8 cellular contexts compared by ENCODE assay signal in the genomic region with DNA sequence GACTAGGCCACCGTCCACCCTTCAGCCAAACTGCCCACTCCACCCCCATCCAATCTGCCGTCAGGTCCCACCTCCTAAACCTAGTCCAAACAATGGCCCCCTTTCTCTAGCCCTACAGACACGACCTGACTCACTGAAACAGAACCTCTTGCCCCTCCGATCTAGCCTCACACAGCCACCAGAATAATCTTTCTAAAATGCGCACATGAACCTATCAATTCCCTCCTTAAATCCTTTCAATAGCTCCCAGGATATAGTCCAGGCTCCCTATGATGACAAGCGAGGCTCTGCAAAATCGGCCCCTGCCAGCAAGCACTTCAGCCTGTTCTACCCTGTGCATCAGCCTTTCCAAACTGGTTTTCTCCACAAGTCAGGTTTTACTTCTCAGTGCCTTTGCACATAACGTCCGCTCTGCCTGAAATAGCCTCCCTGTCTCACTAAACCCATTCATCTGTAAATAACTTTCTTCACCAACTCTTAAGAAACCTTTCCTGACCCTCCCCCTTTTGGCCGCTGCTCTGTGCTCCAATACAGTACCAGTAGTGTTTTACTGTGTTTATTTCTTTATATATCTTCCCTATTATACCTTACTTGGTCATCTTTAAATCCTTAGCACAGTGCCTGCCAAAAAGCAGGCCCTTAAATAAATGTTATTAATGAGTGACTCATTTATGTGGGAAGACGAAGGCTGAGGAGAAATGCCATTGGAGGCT. TPM values are rescaled to one million over a fixed set of nuclear protein-coding genes. Genes with fewer than 3 reads are reported as not detected.
A peak's percentile ranks its signal among the peaks of the same experiment; 100 is the strongest.
DNase-seq lines count a peak whose midpoint lies in the region; ATAC-seq and TF ChIP-seq lines count a peak whose summit lies in the region.

No MANE protein-coding gene starts in this region.

- H3K9me3 ChIP-seq in body of pancreas (no peaks in the 10 kb centered on the region), thyroid gland (no peaks in the 10 kb centered on the region)

- H3K36me3 ChIP-seq in body of pancreas (replicated peaks in 1 of 2; ENCODE audit: insufficient read depth in 1 of 2, low read depth in 2 of 2) (no peaks in the 10 kb centered on the region), thyroid gland (no peaks in the 10 kb centered on the region)

- ATAC-seq in activated T-cell treated with anti-CD3 and anti-CD28 coated beads, Interleukin-2, amount 50 U/mL, for 72 hours (replicated peaks in 1 of 2), result no peak
- ATAC-seq in body of pancreas (no peak), HG03457 (IDR thresholded peaks at IDR 0.05; ENCODE audit: unreplicated experiment) (no peak), GM18519 (IDR thresholded peaks at IDR 0.05; ENCODE audit: low FRiP score, unreplicated experiment) (no peak)

- H3K36me3 Mint-ChIP-seq in activated T-cell treated with anti-CD3 and anti-CD28 coated beads, Interleukin-2, amount 50 U/mL, for 72 hours (ENCODE audit: insufficient read depth in 2 of 2), result no peaks in the 10 kb centered on the region

- DNase-seq in activated T-cell treated with anti-CD3 and anti-CD28 coated beads, Interleukin-2, amount 50 U/mL, for 72 hours, result no peak
- no peak for DNase-seq in activated T-cell treated with anti-CD3 and anti-CD28 coated beads, Interleukin-2, amount 50 U/mL, for 48 hours
- no peak for DNase-seq in body of pancreas
- peak; percentile 43 for DNase-seq in kidney tubule cell (ENCODE audit: low spot score)
- peak; percentile 78 to 84 for DNase-seq in thyroid gland
- no peak for DNase-seq in NCI-H345 (lab: John Stamatoyannopoulos, UW)

- no peak for TF ChIP-seq POLR2A in body of pancreas (IDR thresholded peaks at IDR 0.05)
- TF ChIP-seq POLR2A in thyroid gland (IDR thresholded peaks at IDR 0.05), result peak in 1 of 2 donors; percentile 7

- WGBS in body of pancreas, 2 donors, result 31 to 36% methylated on average over 11 of the region's 11 CpGs
- 35 to 37% methylated on average over 11 of the region's 11 CpGs for WGBS in thyroid gland, 2 donors

- TF ChIP-seq CTCF in body of pancreas (IDR thresholded peaks at IDR 0.05) (no peak), thyroid gland (IDR thresholded peaks at IDR 0.05) (no peak)

- H3K9me3 Mint-ChIP-seq in activated T-cell treated with anti-CD3 and anti-CD28 coated beads, Interleukin-2, amount 50 U/mL, for 72 hours, result no peaks in the 10 kb centered on the region

- H3K4me1 ChIP-seq in body of pancreas (peaks cover 18% of the 10 kb centered on the region), thyroid gland (peaks cover 16 to 21% of the 10 kb centered on the region in 2 donors)

- peak overlapping the region; percentile 1 to 76 for H3K4me3 Mint-ChIP-seq in activated T-cell treated with anti-CD3 and anti-CD28 coated beads, Interleukin-2, amount 50 U/mL, for 72 hours

- H3K27me3 Mint-ChIP-seq in activated T-cell treated with anti-CD3 and anti-CD28 coated beads, Interleukin-2, amount 50 U/mL, for 72 hours (ENCODE audit: low read depth), result no peaks in the 10 kb centered on the region

- H3K27ac Mint-ChIP-seq in activated T-cell treated with anti-CD3 and anti-CD28 coated beads, Interleukin-2, amount 50 U/mL, for 72 hours, result peak overlapping the region; percentile 1

- H3K27me3 ChIP-seq in body of pancreas (no peaks in the 10 kb centered on the region), thyroid gland (no peaks in the 10 kb centered on the region)

- peaks cover 5% of the 10 kb centered on the region for H3K4me1 Mint-ChIP-seq in activated T-cell treated with anti-CD3 and anti-CD28 coated beads, Interleukin-2, amount 50 U/mL, for 72 hours (ENCODE audit: low read depth)

- H3K27ac ChIP-seq in body of pancreas, result peak overlapping the region; percentile 96 to 99 (median 98)
- H3K27ac ChIP-seq in thyroid gland, result peak overlapping the region; percentile 94 to 99 (median 95)

- intact Hi-C loops in body of pancreas (cut with DNase I) (loop anchor here (10.0 kb wide), 1 partner anchor 55 kb away; no protein-coding TSS in a partner anchor), thyroid gland (cut with DNase I) (no loop called here)

- H3K4me3 ChIP-seq in body of pancreas (no peak overlapping the region), thyroid gland (replicated peaks in 1 of 3) (no peak overlapping the region)

RNA-seq across cellular contexts. Expression of gene CDC20, which starts 9.0 kb away (rescaled TPM):
- total RNA-seq in activated T-cell treated with anti-CD3 and anti-CD28 coated beads, Interleukin-2, amount 50 U/mL, for 72 hours, result 100 to 1,000 TPM; 108 to 163 TPM
- 1 to 10 TPM in 1 of 2 donors, not detected in 1; 2.3 TPM for total RNA-seq in body of pancreas
- total RNA-seq in thyroid gland, result 1 to 10 TPM in 3 of 4 donors, under 1 TPM in 1; 0.54 to 3.9 (median 2.2) TPM

RNA-seq across cellular contexts. Expression of gene MPL, which starts 12.1 kb away (rescaled TPM):
- not detected for total RNA-seq in activated T-cell treated with anti-CD3 and anti-CD28 coated beads, Interleukin-2, amount 50 U/mL, for 72 hours
- total RNA-seq in body of pancreas (not detected), thyroid gland (under 1 TPM in 2 of 4 donors, not detected in 2; 0.22 to 0.29 TPM)

RNA-seq across cellular contexts. Expression of gene ELOVL1, which starts 18.1 kb away (rescaled TPM):
- total RNA-seq in activated T-cell treated with anti-CD3 and anti-CD28 coated beads, Interleukin-2, amount 50 U/mL, for 72 hours, result 10 to 100 TPM; 58.4 to 75.7 TPM
- total RNA-seq in body of pancreas (10 to 100 TPM; 17.5 to 21.8 TPM), thyroid gland (100 to 1,000 TPM in 2 of 4 donors, 10 to 100 TPM in 2; 70.5 to 117 (median 85.8) TPM)

RNA-seq across cellular contexts. Expression of gene MED8, which starts 39.9 kb away (rescaled TPM):
- 10 to 100 TPM; 64.2 to 71.1 TPM for total RNA-seq in activated T-cell treated with anti-CD3 and anti-CD28 coated beads, Interleukin-2, amount 50 U/mL, for 72 hours
- total RNA-seq in body of pancreas (10 to 100 TPM; 19.4 to 22.1 TPM), thyroid gland (10 to 100 TPM; 37.7 to 48.6 (median 45.3) TPM)

RNA-seq across cellular contexts. Expression of gene SZT2, which starts 39.9 kb away (rescaled TPM):
- total RNA-seq in activated T-cell treated with anti-CD3 and anti-CD28 coated beads, Interleukin-2, amount 50 U/mL, for 72 hours, result 10 to 100 TPM; 51.4 to 51.6 TPM
- total RNA-seq in body of pancreas, result 10 to 100 TPM; 25.9 to 61.6 TPM
- total RNA-seq in thyroid gland, result 100 to 1,000 TPM in 1 of 4 donors, 10 to 100 TPM in 3; 36.1 to 107 (median 58.2) TPM

Comparison
In these comparisons a context has a peak if more than half of its experiments do, and no peak if none do; other contexts are left out.
1. DNase-seq: peak in kidney tubule cell (single experiment) and thyroid gland (2 of 2); none in activated T-cell treated with anti-CD3 and anti-CD28 coated beads, Interleukin-2, amount 50 U/mL, for 72 hours (0 of 2), activated T-cell treated with anti-CD3 and anti-CD28 coated beads, Interleukin-2, amount 50 U/mL, for 48 hours (0 of 2), body of pancreas (0 of 4) and NCI-H345 (single experiment).
2. RNA of gene CDC20, which starts 9.0 kb away (total RNA-seq): 108 to 163 TPM in activated T-cell treated with anti-CD3 and anti-CD28 coated beads, Interleukin-2, amount 50 U/mL, for 72 hours; 0.54 to 3.9 TPM in thyroid gland and 2.3 TPM in body of pancreas; every median in the first group is over 10 times any median in the second.